In the genomic region with DNA sequence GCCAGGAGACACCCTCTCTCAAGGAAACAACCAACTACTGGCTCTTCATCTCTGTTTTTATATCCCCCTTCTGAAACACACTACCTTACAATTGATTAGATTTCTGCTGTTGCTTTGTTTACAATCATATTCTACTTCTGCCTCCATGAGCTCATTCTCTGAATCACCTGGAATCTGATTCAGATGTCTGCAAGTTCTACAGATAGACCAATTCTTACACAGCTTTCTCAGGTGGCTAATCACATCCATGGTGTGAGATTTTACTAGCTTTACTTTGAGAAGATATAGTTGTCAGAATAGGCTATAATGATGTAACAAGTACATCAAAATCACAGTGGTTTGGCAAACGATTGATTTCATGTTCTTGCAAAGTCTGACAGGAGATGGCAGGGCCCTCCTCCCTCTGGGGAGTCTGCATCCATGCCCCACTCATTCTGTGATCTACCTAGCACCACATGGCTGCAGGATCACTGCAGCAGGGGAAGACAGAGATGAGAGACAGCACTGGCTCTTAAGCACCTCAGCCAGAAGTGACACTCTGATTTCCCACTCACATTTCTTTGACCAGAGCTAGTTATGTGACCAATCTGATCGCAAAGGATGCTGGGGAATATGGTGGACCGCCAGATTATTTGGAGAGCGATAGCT, we compare ENCODE assay signal across 1 cellular context.
TF ChIP-seq lines count a peak whose summit lies in the region.

No MANE protein-coding gene starts in this region.

TF ChIP-seq in IMR-90, 13 proteins besides CTCF, POLR2A, EP300 and RAD21:
- TF ChIP-seq FOS (IDR thresholded peaks at IDR 0.05; ENCODE audit: low read depth, low read length) (no peak), BHLHE40 (IDR thresholded peaks at IDR 0.05; ENCODE audit: low read depth, low read length) (no peak), RCOR1 (IDR thresholded peaks at IDR 0.05; ENCODE audit: insufficient replicate concordance, low read length) (no peak), RFX5 (IDR thresholded peaks at IDR 0.05; ENCODE audit: low read depth, low read length) (no peak), MAZ (IDR thresholded peaks at IDR 0.05; ENCODE audit: borderline replicate concordance, low read depth, low read length) (no peak), CHD1 (IDR thresholded peaks at IDR 0.05; ENCODE audit: low read depth, low read length) (no peak), MAFK (IDR thresholded peaks at IDR 0.05; ENCODE audit: low read depth, low read length) (no peak), MXI1 (IDR thresholded peaks at IDR 0.05; ENCODE audit: borderline replicate concordance, low read depth, low read length) (no peak), USF2 (IDR thresholded peaks at IDR 0.05; ENCODE audit: low read depth, low read length) (no peak), NFE2L2 (IDR thresholded peaks at IDR 0.05; ENCODE audit: low read depth, low read length) (no peak), CEBPB (IDR thresholded peaks at IDR 0.05; ENCODE audit: low read depth, low read length) (no peak)
TF ChIP-seq in IMR-90: peak in this region for 0.
